8 cellular contexts compared by ENCODE assay signal in genomic region chr2:153163055-153163454, GRCh38.
DNase-seq lines count a peak whose midpoint lies in the region; ATAC-seq, FAIRE-seq and TF ChIP-seq lines count a peak whose summit lies in the region.

No MANE protein-coding gene starts in this region.

- ATAC-seq in pancreas, result peak in 3 of 4 donors; percentile 52 to 56 (median 56)
- ATAC-seq in heart left ventricle, result no peak
- ATAC-seq in stimulated activated naive B cell treated with anti-CD40 and anti-IgM and Interleukin-4, amounts not matched to agents 10 μg/mL and 1 μg/mL and 100 μg/mL, for 72 hours (replicated peaks), result no peak

- no peak overlapping the region for H3K27ac ChIP-seq in GM23248
- H3K27ac ChIP-seq in pancreas, result no peak overlapping the region
- H3K27ac ChIP-seq in heart left ventricle, result no peak overlapping the region

- peaks cover 0 to 3% of the 10 kb centered on the region in 2 donors for H3K9me3 Mint-ChIP-seq in stimulated activated naive B cell treated with anti-CD40 and anti-IgM and Interleukin-4, amounts not matched to agents 10 μg/mL and 1 μg/mL and 100 μg/mL, for 72 hours

- no peak overlapping the region for H3K9ac ChIP-seq in GM23248

- no peaks in the 10 kb centered on the region for H3K36me3 ChIP-seq in GM23248 (ENCODE audit: low read depth)
- H3K36me3 ChIP-seq in pancreas, result no peaks in the 10 kb centered on the region
- no peaks in the 10 kb centered on the region for H3K36me3 ChIP-seq in heart left ventricle

- intact Hi-C loops in pancreas (cut with DNase I) (loop anchor here in 1 of 3 donors (10.0 kb wide), 1 partner anchor 352 kb away; no protein-coding TSS in a partner anchor), heart left ventricle (cut with DNase I) (no loop called here)

- H3K27me3 ChIP-seq in GM23248 (replicated peaks; ENCODE audit: insufficient read depth), result no peaks in the 10 kb centered on the region
- H3K27me3 ChIP-seq in pancreas, result no peaks in the 10 kb centered on the region
- H3K27me3 ChIP-seq in heart left ventricle, result no peaks in the 10 kb centered on the region

- peak; percentile 48 for DNase-seq in ACHN
- peak; percentile 24 for DNase-seq in GM23248
- DNase-seq in NCI-H2171 (lab: John Stamatoyannopoulos, UW), result peak; percentile 53
- peak; percentile 65 for DNase-seq in cerebellar cortex (ENCODE audit: low spot score)
- DNase-seq in pancreas, result peak in 3 of 6 donors; percentile 10 to 18 (median 18)
- DNase-seq in NCI-H2107 treated with DMSO at 0.1 percent for 48 hours (lab: John Stamatoyannopoulos, UW; ENCODE audit: unreplicated experiment), result no peak
- no peak for DNase-seq in heart left ventricle
- no peak for DNase-seq in stimulated activated naive B cell treated with anti-CD40 and anti-IgM and Interleukin-4, amounts not matched to agents 10 μg/mL and 1 μg/mL and 100 μg/mL, for 72 hours

- in situ Hi-C loops in ACHN (cut with HindIII; ENCODE audit: low pct_ligation_motif_present, low pct_unique_long_range_greater_than_20kb, low sequenced_read_pairs) (no loop called here), GM23248 (cut with MboI) (no loop called here)

- H2AFZ ChIP-seq in GM23248, result no peak overlapping the region

- no peaks in the 10 kb centered on the region for H3K9me3 ChIP-seq in GM23248 (ENCODE audit: low read depth)
- no peaks in the 10 kb centered on the region for H3K9me3 ChIP-seq in pancreas
- no peaks in the 10 kb centered on the region for H3K9me3 ChIP-seq in heart left ventricle

- H3F3A ChIP-seq in GM23248 (ENCODE audit: insufficient read depth), result no peaks in the 10 kb centered on the region

- no peak for TF ChIP-seq POLR2A in heart left ventricle (IDR thresholded peaks at IDR 0.05)

- H3K4me3 ChIP-seq in GM23248 (no peak overlapping the region), pancreas (no peak overlapping the region), heart left ventricle (no peak overlapping the region)

- no peaks in the 10 kb centered on the region for H3K4me1 ChIP-seq in GM23248 (ENCODE audit: insufficient read depth)
- H3K4me1 ChIP-seq in pancreas, result no peaks in the 10 kb centered on the region
- H3K4me1 ChIP-seq in heart left ventricle, result no peaks in the 10 kb centered on the region

- no peaks in the 10 kb centered on the region for H3K27me3 Mint-ChIP-seq in stimulated activated naive B cell treated with anti-CD40 and anti-IgM and Interleukin-4, amounts not matched to agents 10 μg/mL and 1 μg/mL and 100 μg/mL, for 72 hours

- no peak overlapping the region for H3K4me2 ChIP-seq in GM23248 (ENCODE audit: unreplicated experiment)

- WGBS in GM23248 (ENCODE audit: low coverage in 1 of 2, low lambda C conversion rate in 2 of 2, missing lambda C conversion rate in 2 of 2), 2 experiments, result 3 to 14% methylated on average over 2 of the region's 2 CpGs
- 48 to 56% methylated on average over 2 of the region's 2 CpGs for WGBS in pancreas, 2 donors
- WGBS in heart left ventricle, 4 donors, result 66 to 74% (median 73%) methylated on average over 2 of the region's 2 CpGs

- no peaks in the 10 kb centered on the region for H3K79me2 ChIP-seq in GM23248 (ENCODE audit: insufficient read depth)

- no peak overlapping the region for H3K4me3 Mint-ChIP-seq in stimulated activated naive B cell treated with anti-CD40 and anti-IgM and Interleukin-4, amounts not matched to agents 10 μg/mL and 1 μg/mL and 100 μg/mL, for 72 hours

- H4K20me1 ChIP-seq in GM23248 (ENCODE audit: insufficient read depth), result no peaks in the 10 kb centered on the region

- no peak for FAIRE-seq in pancreas (lab: Jason Lieb, UNC)

- H3K4me1 Mint-ChIP-seq in stimulated activated naive B cell treated with anti-CD40 and anti-IgM and Interleukin-4, amounts not matched to agents 10 μg/mL and 1 μg/mL and 100 μg/mL, for 72 hours, result no peaks in the 10 kb centered on the region

- no peaks in the 10 kb centered on the region for H3K36me3 Mint-ChIP-seq in stimulated activated naive B cell treated with anti-CD40 and anti-IgM and Interleukin-4, amounts not matched to agents 10 μg/mL and 1 μg/mL and 100 μg/mL, for 72 hours

- no peak overlapping the region for H3K27ac Mint-ChIP-seq in stimulated activated naive B cell treated with anti-CD40 and anti-IgM and Interleukin-4, amounts not matched to agents 10 μg/mL and 1 μg/mL and 100 μg/mL, for 72 hours

- no peaks in the 10 kb centered on the region for H3K9me2 ChIP-seq in GM23248 (ENCODE audit: insufficient read depth)

- TF ChIP-seq CTCF in pancreas (IDR thresholded peaks at IDR 0.05) (peak in 3 of 4 donors; percentile 18 to 46 (median 36)), heart left ventricle (IDR thresholded peaks at IDR 0.05) (peak in 5 of 12 donors; percentile 9 to 24 (median 23))

Comparison
In these comparisons a context has a peak if more than half of its experiments do, and no peak if none do; other contexts are left out.
1. DNase-seq: peak in ACHN (single experiment), GM23248 (single experiment), NCI-H2171 (single experiment) and cerebellar cortex (single experiment); none in NCI-H2107 treated with DMSO at 0.1 percent for 48 hours (single experiment), heart left ventricle (0 of 5) and stimulated activated naive B cell treated with anti-CD40 and anti-IgM and Interleukin-4, amounts not matched to agents 10 μg/mL and 1 μg/mL and 100 μg/mL, for 72 hours (single experiment).
2. ATAC-seq: peak in pancreas (3 of 4); none in heart left ventricle (0 of 4) and stimulated activated naive B cell treated with anti-CD40 and anti-IgM and Interleukin-4, amounts not matched to agents 10 μg/mL and 1 μg/mL and 100 μg/mL, for 72 hours (0 of 2).